8 cellular contexts compared by ENCODE assay signal in the genomic region with DNA sequence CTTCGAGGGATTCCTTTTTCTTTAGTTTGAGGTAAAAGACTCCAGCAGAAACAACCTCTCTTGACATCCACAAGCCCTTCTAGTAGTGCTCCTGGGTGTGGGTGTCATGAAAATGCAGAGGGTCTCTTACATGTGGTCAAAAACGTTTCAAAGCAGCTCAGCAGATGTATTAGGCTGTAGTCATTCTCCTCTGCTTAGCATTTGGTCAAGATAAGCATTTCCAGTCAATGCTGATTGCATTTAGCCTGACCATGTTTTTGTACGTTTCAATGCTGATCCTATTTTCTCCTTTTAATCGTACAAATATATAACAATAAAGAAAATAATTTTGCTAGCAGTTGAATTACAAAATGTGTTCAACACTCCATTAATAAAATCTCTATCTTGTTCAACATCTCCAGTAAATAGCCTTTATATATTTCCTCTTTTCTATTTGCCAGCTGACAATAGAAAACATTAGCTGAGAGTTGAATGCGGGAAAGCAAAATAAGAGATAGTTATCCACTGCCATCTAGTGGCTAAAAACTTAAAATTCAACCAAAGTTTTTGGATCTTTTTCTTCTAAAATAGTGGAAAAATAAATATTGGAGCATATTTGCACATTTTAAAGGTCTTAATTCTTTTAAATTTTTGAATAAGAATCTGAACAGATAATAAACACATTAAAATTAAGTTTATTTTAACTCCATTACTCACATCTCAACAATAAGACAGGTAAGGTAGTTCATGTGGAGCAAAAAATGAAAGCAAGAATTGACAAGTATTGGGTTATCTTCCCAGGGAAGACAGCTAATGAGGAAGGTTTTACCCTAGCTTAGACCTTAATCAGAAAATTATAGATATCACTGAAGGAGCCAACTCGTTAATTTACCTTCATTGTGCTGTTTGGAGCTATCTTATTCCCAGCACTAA. TPM values are rescaled to one million over a fixed set of nuclear protein-coding genes. Genes with fewer than 3 reads are reported as not detected.
DNase-seq lines count a peak whose midpoint lies in the region; ATAC-seq and TF ChIP-seq lines count a peak whose summit lies in the region.

No MANE protein-coding gene starts in this region.

- H3K27me3 ChIP-seq in upper lobe of left lung: no peaks in the 10 kb centered on the region

- H3K9me3 ChIP-seq in upper lobe of left lung: no peaks in the 10 kb centered on the region

- peak; percentile 25 for DNase-seq in EL
- peak; percentile 12 for DNase-seq in Jurkat, Clone E6-1 (ENCODE audit: low read depth, low spot score)
- DNase-seq in SKM-1 treated with dmso at 0.1 percent for 144 hours (lab: John Stamatoyannopoulos, UW; ENCODE audit: unreplicated experiment): peak; percentile 49
- peak; percentile 9 for DNase-seq in hepatic stellate cell (ENCODE audit: low spot score)
- no peak for DNase-seq in upper lobe of left lung
- no peak for DNase-seq in stimulated activated naive B cell treated with anti-CD40 and anti-IgM and Interleukin-4, amounts not matched to agents 10 μg/mL and 1 μg/mL and 100 μg/mL, for 72 hours
- DNase-seq in omental fat pad (ENCODE audit: low spot score): no peak

- peak overlapping the region in 1 of 4 donors; percentile 59 for H3K27ac ChIP-seq in upper lobe of left lung

- WGBS in upper lobe of left lung, 2 donors: 25 to 35% methylated on average over 6 of the region's 6 CpGs

- no peaks in the 10 kb centered on the region for H3K4me1 Mint-ChIP-seq in stimulated activated naive B cell treated with anti-CD40 and anti-IgM and Interleukin-4, amounts not matched to agents 10 μg/mL and 1 μg/mL and 100 μg/mL, for 72 hours

- no peaks in the 10 kb centered on the region for H3K4me1 ChIP-seq in upper lobe of left lung

- ATAC-seq in upper lobe of left lung (ENCODE audit: low FRiP score in 2 of 2) (peak in 1 of 2 donors; percentile 59), omental fat pad (ENCODE audit: low FRiP score) (no peak), GM21528 (IDR thresholded peaks at IDR 0.05; ENCODE audit: low FRiP score, unreplicated experiment) (no peak)
- no peak for ATAC-seq in stimulated activated naive B cell treated with anti-CD40 and anti-IgM and Interleukin-4, amounts not matched to agents 10 μg/mL and 1 μg/mL and 100 μg/mL, for 72 hours (replicated peaks)

- H3K4me3 ChIP-seq in Jurkat, Clone E6-1 (ENCODE audit: low read length): no peak overlapping the region
- H3K4me3 ChIP-seq in upper lobe of left lung: no peak overlapping the region

- H3K27me3 Mint-ChIP-seq in stimulated activated naive B cell treated with anti-CD40 and anti-IgM and Interleukin-4, amounts not matched to agents 10 μg/mL and 1 μg/mL and 100 μg/mL, for 72 hours: peaks cover 13 to 16% of the 10 kb centered on the region in 2 donors

- H3K36me3 Mint-ChIP-seq in stimulated activated naive B cell treated with anti-CD40 and anti-IgM and Interleukin-4, amounts not matched to agents 10 μg/mL and 1 μg/mL and 100 μg/mL, for 72 hours: no peaks in the 10 kb centered on the region

- no peak overlapping the region for H3K27ac Mint-ChIP-seq in stimulated activated naive B cell treated with anti-CD40 and anti-IgM and Interleukin-4, amounts not matched to agents 10 μg/mL and 1 μg/mL and 100 μg/mL, for 72 hours

- TF ChIP-seq EP300 in upper lobe of left lung (IDR thresholded peaks at IDR 0.05): no peak

- TF ChIP-seq CTCF in upper lobe of left lung (IDR thresholded peaks at IDR 0.05): peak in 5 of 6 experiments; percentile 38 to 59 (median 47)
- no peak for TF ChIP-seq CTCF in omental fat pad (IDR thresholded peaks at IDR 0.05)

- H3K36me3 ChIP-seq in upper lobe of left lung: no peaks in the 10 kb centered on the region

- no peak overlapping the region for H3K4me3 Mint-ChIP-seq in stimulated activated naive B cell treated with anti-CD40 and anti-IgM and Interleukin-4, amounts not matched to agents 10 μg/mL and 1 μg/mL and 100 μg/mL, for 72 hours

- no peak for TF ChIP-seq POLR2A in upper lobe of left lung (IDR thresholded peaks at IDR 0.05)

- H3K9me3 Mint-ChIP-seq in stimulated activated naive B cell treated with anti-CD40 and anti-IgM and Interleukin-4, amounts not matched to agents 10 μg/mL and 1 μg/mL and 100 μg/mL, for 72 hours: no peaks in the 10 kb centered on the region

RNA-seq across cellular contexts. Expression of gene PACRGL, which starts 15.2 kb away (rescaled TPM):
- 19.4 TPM for polyA plus RNA-seq in Jurkat, Clone E6-1 (2012; ENCODE audit: insufficient read depth, insufficient read length)
- 10 to 100 TPM; 13.5 to 45.8 (median 21.1) TPM for total RNA-seq in upper lobe of left lung
- 10 to 100 TPM; 20.3 to 26.3 (median 21.8) TPM for total RNA-seq in omental fat pad

Comparison
In these comparisons a context has a peak if more than half of its experiments do, and no peak if none do; other contexts are left out.
1. DNase-seq: peak in EL (single experiment), Jurkat, Clone E6-1 (single experiment), SKM-1 treated with dmso at 0.1 percent for 144 hours (single experiment) and hepatic stellate cell (single experiment); none in upper lobe of left lung (0 of 2), stimulated activated naive B cell treated with anti-CD40 and anti-IgM and Interleukin-4, amounts not matched to agents 10 μg/mL and 1 μg/mL and 100 μg/mL, for 72 hours (single experiment) and omental fat pad (single experiment).
2. CTCF ChIP-seq: peak in upper lobe of left lung (5 of 6); none in omental fat pad (0 of 3).